In the genomic region with DNA sequence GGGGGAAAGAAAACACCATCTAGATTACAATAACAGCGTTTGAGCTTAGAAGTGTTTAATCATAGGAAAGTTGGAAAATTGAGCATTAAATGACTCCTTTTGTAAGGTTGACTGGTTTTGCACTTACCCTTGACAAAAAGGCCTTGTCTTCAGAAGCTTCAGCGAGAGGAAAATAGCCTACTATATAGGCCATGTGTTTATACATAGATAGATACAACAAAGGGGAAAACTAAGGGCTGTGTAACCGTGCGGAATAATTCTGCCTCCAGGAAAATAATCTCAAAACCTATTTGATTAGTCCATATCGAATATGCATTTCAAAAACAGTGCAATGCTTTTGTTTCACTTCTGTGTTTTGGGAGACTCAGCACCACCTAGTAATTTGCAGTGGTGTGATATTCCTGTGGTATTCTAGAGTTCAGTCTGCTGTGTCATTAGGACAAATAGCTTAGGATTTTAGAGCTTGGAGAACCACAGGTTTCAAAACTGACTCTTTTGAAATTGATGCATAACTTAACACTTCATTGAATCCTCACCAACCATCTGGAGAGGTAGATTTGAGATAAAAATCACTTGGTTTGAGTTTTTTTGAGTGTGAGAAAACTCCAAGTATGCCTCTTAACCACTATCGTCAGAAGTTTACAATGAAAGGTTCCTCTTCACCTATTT, we compare ENCODE assay signal across 8 cellular contexts. TPM values are rescaled to one million over a fixed set of nuclear protein-coding genes. Genes with fewer than 3 reads are reported as not detected.
A peak's percentile ranks its signal among the peaks of the same experiment; 100 is the strongest.
DNase-seq lines count a peak whose midpoint lies in the region; ATAC-seq and TF ChIP-seq lines count a peak whose summit lies in the region.

No MANE protein-coding gene starts in this region.

- H3K4me1 Mint-ChIP-seq in IgD-negative memory B cell: peaks cover 46 to 55% (median 53%) of the 10 kb centered on the region in 3 donors
- H3K4me1 Mint-ChIP-seq in naive thymus-derived CD4-positive, alpha-beta T cell: peaks cover 26 to 66% (median 57%) of the 10 kb centered on the region in 7 donors

- H3K9me3 Mint-ChIP-seq in IgD-negative memory B cell: no peaks in the 10 kb centered on the region
- peaks cover 0 to 1% (median 0%) of the 10 kb centered on the region in 11 donors for H3K9me3 Mint-ChIP-seq in naive thymus-derived CD4-positive, alpha-beta T cell

- TF ChIP-seq POLR2A in breast epithelium (IDR thresholded peaks at IDR 0.05): no peak

- no peaks in the 10 kb centered on the region for H3K27me3 ChIP-seq in breast epithelium
- H3K27me3 ChIP-seq in naive thymus-derived CD4-positive, alpha-beta T cell (ENCODE audit: control insufficient read depth in 2 of 2, insufficient read depth in 2 of 2, low read length in 2 of 2): no peaks in the 10 kb centered on the region

- no peaks in the 10 kb centered on the region for H3K9me3 ChIP-seq in breast epithelium
- H3K9me3 ChIP-seq in naive thymus-derived CD4-positive, alpha-beta T cell (ENCODE audit: control insufficient read depth in 2 of 3, low read length in 3 of 3): no peaks in the 10 kb centered on the region

- DNase-seq in AG10803 (ENCODE audit: low read depth) (peak; percentile 82), breast epithelium (ENCODE audit: low spot score in 2 of 2) (no peak), LoVo (ENCODE audit: low spot score) (no peak)
- DNase-seq in naive thymus-derived CD4-positive, alpha-beta T cell: no peak
- DNase-seq in stimulated activated naive CD4-positive, alpha-beta T cell (lab: John Stamatoyannopoulos, UW): no peak

- POLR2A ChIA-PET in naive thymus-derived CD4-positive, alpha-beta T cell (lab: Charles Lee): interaction anchor here (1.0 to 5.0 kb wide), 3 partner anchors 23 to 55 kb away, joined by 3 to 24 read pairs (median 4); partner anchors contain the start of gene B4GALT4

- peak overlapping the region; percentile 90 to 98 (median 98) for H3K4me3 Mint-ChIP-seq in IgD-negative memory B cell
- peak overlapping the region; percentile 46 to 95 (median 74) for H3K4me3 Mint-ChIP-seq in naive thymus-derived CD4-positive, alpha-beta T cell

- ATAC-seq in naive thymus-derived CD4-positive, alpha-beta T cell: no peak
- no peak for ATAC-seq in HG03095 (IDR thresholded peaks at IDR 0.05; ENCODE audit: unreplicated experiment)
- ATAC-seq in HG03521 (IDR thresholded peaks at IDR 0.05; ENCODE audit: unreplicated experiment): no peak

- intact Hi-C loops in breast epithelium (cut with DNase I; ENCODE audit: low total_unique reads): no loop called here
- intact Hi-C loops in naive thymus-derived CD4-positive, alpha-beta T cell (cut with micrococcal nuclease): loop anchor here (1.0 to 10.0 kb wide), 5 partner anchors 77 to 799 kb away; partner anchors contain the start of genes GSK3B (in 1 of the 2) and TIMMDC1 (in 1 of the 2)

- no peaks in the 10 kb centered on the region for H3K27me3 Mint-ChIP-seq in IgD-negative memory B cell
- H3K27me3 Mint-ChIP-seq in naive thymus-derived CD4-positive, alpha-beta T cell: peaks cover 0 to 34% (median 0%) of the 10 kb centered on the region in 5 donors

- H3K36me3 ChIP-seq in breast epithelium: no peaks in the 10 kb centered on the region
- H3K36me3 ChIP-seq in naive thymus-derived CD4-positive, alpha-beta T cell (ENCODE audit: control insufficient read depth in 2 of 3, insufficient read depth in 3 of 3, low read length in 3 of 3): no peaks in the 10 kb centered on the region

- no peaks in the 10 kb centered on the region for H3K4me1 ChIP-seq in breast epithelium
- H3K4me1 ChIP-seq in naive thymus-derived CD4-positive, alpha-beta T cell (ENCODE audit: control insufficient read depth in 2 of 2, insufficient read depth in 2 of 2, low read length in 2 of 2): peaks cover 22 to 26% of the 10 kb centered on the region in 2 donors

- no peak for TF ChIP-seq CTCF in AG10803 (conservative IDR thresholded peaks at IDR 0.05; ENCODE audit: low read length)
- TF ChIP-seq CTCF in breast epithelium (IDR thresholded peaks at IDR 0.05): no peak

- peak overlapping the region; percentile 85 to 99 (median 98) for H3K27ac Mint-ChIP-seq in IgD-negative memory B cell
- H3K27ac Mint-ChIP-seq in naive thymus-derived CD4-positive, alpha-beta T cell: peak overlapping the region in 8 of 9 donors; percentile 10 to 77 (median 65)

- CTCF ChIA-PET in naive thymus-derived CD4-positive, alpha-beta T cell (lab: Charles Lee): interaction anchor here (0.9 to 2.5 kb wide), 3 partner anchors 51 to 57 kb away, joined by 3 to 16 read pairs (median 4); no protein-coding TSS in a partner anchor

- H3K36me3 Mint-ChIP-seq in IgD-negative memory B cell: peaks cover 3% of the 10 kb centered on the region
- peaks cover 0 to 11% (median 2%) of the 10 kb centered on the region in 5 donors for H3K36me3 Mint-ChIP-seq in naive thymus-derived CD4-positive, alpha-beta T cell

- peak overlapping the region; percentile 89 to 96 for H3K27ac ChIP-seq in breast epithelium
- H3K27ac ChIP-seq in naive thymus-derived CD4-positive, alpha-beta T cell (ENCODE audit: low read depth, low read length): no peak overlapping the region

- peak overlapping the region; percentile 83 for H3K4me3 ChIP-seq in AG10803 (ENCODE audit: low read length)
- peak overlapping the region; percentile 70 to 96 (median 87) for H3K4me3 ChIP-seq in breast epithelium
- peak overlapping the region; percentile 21 for H3K4me3 ChIP-seq in naive thymus-derived CD4-positive, alpha-beta T cell (ENCODE audit: low read length)

RNA-seq across cellular contexts. Expression of gene ARHGAP31, which starts 1.8 kb away (rescaled TPM):
- polyA plus RNA-seq in IgD-negative memory B cell: 9.0 TPM
- total RNA-seq in breast epithelium: 10 to 100 TPM; 11.6 to 19.3 (median 18.2) TPM
- total RNA-seq in naive thymus-derived CD4-positive, alpha-beta T cell: 10 to 100 TPM in 1 of 5 experiments, 1 to 10 TPM in 4; 3.0 to 11.9 (median 3.1) TPM
- polyA plus RNA-seq in naive thymus-derived CD4-positive, alpha-beta T cell: 1 to 10 TPM; 1.2 to 3.0 TPM

RNA-seq across cellular contexts. Expression of gene B4GALT4, which starts 55.3 kb away (rescaled TPM):
- 8.7 TPM for polyA plus RNA-seq in IgD-negative memory B cell
- 10 to 100 TPM; 14.1 to 22.5 (median 19.3) TPM for total RNA-seq in breast epithelium
- 10 to 100 TPM; 18.0 to 39.8 (median 31.9) TPM for total RNA-seq in naive thymus-derived CD4-positive, alpha-beta T cell
- 10 to 100 TPM; 17.9 to 29.6 TPM for polyA plus RNA-seq in naive thymus-derived CD4-positive, alpha-beta T cell

Comparison
In these comparisons a context has a peak if more than half of its experiments do, and no peak if none do; other contexts are left out.
1. H3K4me3 ChIP-seq: peak in every context shown above with its lines; median percentile 87 in breast epithelium; 83 in AG10803; 21 in naive thymus-derived CD4-positive, alpha-beta T cell.